Comparison of ENCODE assay signal across 16 cellular contexts in genomic region chr21:33237446-33237845, GRCh38. TPM values are rescaled to one million over a fixed set of nuclear protein-coding genes. Genes with fewer than 3 reads are reported as not detected.
DNase-seq lines count a peak whose midpoint lies in the region; ATAC-seq and TF ChIP-seq lines count a peak whose summit lies in the region.
"Had no signal": no experiment of that assay in that cellular context is flagged by ENCODE, and none has a peak within 500 bp of the region (broad histone marks: within the 10 kb centered on the region; RNA-seq: fewer than 3 reads in every experiment).

No MANE protein-coding gene starts in this region.

- CTCF ChIA-PET in activated naive CD4-positive, alpha-beta T cell treated with anti-CD3 and anti-CD28 coated beads for 36 hours (lab: Charles Lee): interaction anchor here (0.6 to 1.2 kb wide), 5 partner anchors 19 to 491 kb away, joined by 3 to 4 read pairs (median 3); partner anchors contain the start of gene IFNAR1
- CTCF ChIA-PET in Caco-2 (lab: Charles Lee): interaction anchor here (1.8 kb wide), 2 partner anchors 37 to 41 kb away, joined by 4 to 6 read pairs; no protein-coding TSS in a partner anchor

- H4K20me1 ChIP-seq in OCI-LY1 (ENCODE audit: insufficient read depth, low read length): no peaks in the 10 kb centered on the region

- no TSS peak for BruUV-seq in Caco-2 (replicated peaks; lab: Mats Ljungman, UMichigan)

- peak overlapping the region; percentile 53 for H3K4me2 ChIP-seq in OCI-LY1 (ENCODE audit: low read length)

- ATAC-seq in activated naive CD4-positive, alpha-beta T cell treated with anti-CD3 and anti-CD28 coated beads, Interleukin-2, amount 50 U/mL, for 72 hours: peak in 1 of 2 donors; percentile 10
- no peak for ATAC-seq in central memory CD8-positive, alpha-beta T cell (replicated peaks; ENCODE audit: extremely low read depth, poor library complexity, severe bottlenecking)
- ATAC-seq in HG03159 (IDR thresholded peaks at IDR 0.05; ENCODE audit: unreplicated experiment): no peak
- ATAC-seq: heart left ventricle had no signal

- H3K27ac ChIP-seq in OCI-LY1 (ENCODE audit: low read depth, low read length, poor library complexity, severe bottlenecking) (peak overlapping the region; percentile 90), thymus (ENCODE audit: low read depth) (peak overlapping the region; percentile 48)
- H3K27ac ChIP-seq: SK-N-MC had no signal

- H3K27me3 Mint-ChIP-seq in activated naive CD4-positive, alpha-beta T cell treated with anti-CD3 and anti-CD28 coated beads for 36 hours (ENCODE audit: low read depth): no peaks in the 10 kb centered on the region
- H3K27me3 Mint-ChIP-seq in central memory CD8-positive, alpha-beta T cell: no peaks in the 10 kb centered on the region
- no peaks in the 10 kb centered on the region for H3K27me3 Mint-ChIP-seq in Caco-2 (ENCODE audit: insufficient read depth, unreplicated experiment)

- no peaks in the 10 kb centered on the region for H3K9me3 Mint-ChIP-seq in activated naive CD4-positive, alpha-beta T cell treated with anti-CD3 and anti-CD28 coated beads, Interleukin-2, amount 50 U/mL, for 72 hours
- H3K9me3 Mint-ChIP-seq in activated naive CD4-positive, alpha-beta T cell treated with anti-CD3 and anti-CD28 coated beads for 36 hours: no peaks in the 10 kb centered on the region
- H3K9me3 Mint-ChIP-seq in central memory CD8-positive, alpha-beta T cell: no peaks in the 10 kb centered on the region
- no peaks in the 10 kb centered on the region for H3K9me3 Mint-ChIP-seq in Caco-2 (ENCODE audit: unreplicated experiment)

- H3K4me3 Mint-ChIP-seq in activated naive CD4-positive, alpha-beta T cell treated with anti-CD3 and anti-CD28 coated beads for 36 hours: no peak overlapping the region
- H3K4me3 Mint-ChIP-seq in central memory CD8-positive, alpha-beta T cell: peak overlapping the region; percentile 58
- H3K4me3 Mint-ChIP-seq in Caco-2 (ENCODE audit: unreplicated experiment): no peak overlapping the region

- H3K4me1 ChIP-seq in OCI-LY1 (ENCODE audit: insufficient read depth, low read length, severe bottlenecking): peaks cover 72% of the 10 kb centered on the region
- H3K4me1 ChIP-seq in thymus (ENCODE audit: control insufficient read depth, insufficient read depth, low read length): peaks cover 32% of the 10 kb centered on the region
- peaks cover 16% of the 10 kb centered on the region for H3K4me1 ChIP-seq in Caco-2

- H3F3A ChIP-seq in OCI-LY1 (ENCODE audit: insufficient read depth, low read length): no peaks in the 10 kb centered on the region

- H3K9me3 ChIP-seq in OCI-LY1 (ENCODE audit: low read length): 0 out of 2 replicates have a peak, but pooled peaks cover 2% of the 10 kb centered on the region
- H3K9me3 ChIP-seq in thymus (ENCODE audit: control insufficient read depth): no peaks in the 10 kb centered on the region
- no peaks in the 10 kb centered on the region for H3K9me3 ChIP-seq in Caco-2
- H3K9me3 ChIP-seq: heart left ventricle had no signal

- no peak overlapping the region for H2AFZ ChIP-seq in OCI-LY1 (ENCODE audit: low read length)

- H3K4me3 ChIP-seq in OCI-LY1 (ENCODE audit: low read depth, low read length, poor library complexity, severe bottlenecking): peak overlapping the region; percentile 29
- H3K4me3 ChIP-seq in thymus (ENCODE audit: low read length): no peak overlapping the region
- no peak overlapping the region for H3K4me3 ChIP-seq in Caco-2 (ENCODE audit: low read depth, low read length)
- H3K4me3 ChIP-seq: heart left ventricle, SK-N-MC had no signal

- intact Hi-C loops in activated naive CD4-positive, alpha-beta T cell treated with anti-CD3 and anti-CD28 coated beads for 36 hours (cut with micrococcal nuclease): loop anchor here (10.0 kb wide), 1 partner anchor 737 kb away; no protein-coding TSS in a partner anchor
- intact Hi-C loops in Caco-2 (cut with micrococcal nuclease; ENCODE audit: unreplicated experiment): no loop called here

- peaks cover 73% of the 10 kb centered on the region for H3K79me2 ChIP-seq in OCI-LY1 (ENCODE audit: insufficient read depth, low read length)

- H3K9ac ChIP-seq in OCI-LY1 (ENCODE audit: low read length): peak overlapping the region; percentile 50; the same call in 1 of the 2 replicates

- H3K9me2 ChIP-seq in OCI-LY1 (ENCODE audit: low read depth, low read length): no peaks in the 10 kb centered on the region

- H3K36me3 Mint-ChIP-seq in activated naive CD4-positive, alpha-beta T cell treated with anti-CD3 and anti-CD28 coated beads, Interleukin-2, amount 50 U/mL, for 72 hours: peaks cover 14 to 42% of the 10 kb centered on the region in 2 donors
- H3K36me3 Mint-ChIP-seq in activated naive CD4-positive, alpha-beta T cell treated with anti-CD3 and anti-CD28 coated beads for 36 hours (ENCODE audit: low read depth): peaks cover 14% of the 10 kb centered on the region
- H3K36me3 Mint-ChIP-seq in central memory CD8-positive, alpha-beta T cell (ENCODE audit: insufficient read depth): peaks cover 17% of the 10 kb centered on the region
- H3K36me3 Mint-ChIP-seq in Caco-2 (ENCODE audit: insufficient read depth, unreplicated experiment): peaks cover 50% of the 10 kb centered on the region

- TF ChIP-seq CTCF in OCI-LY1 (IDR thresholded peaks at IDR 0.05; ENCODE audit: low read length): no peak
- no peak for TF ChIP-seq CTCF in Caco-2 (IDR thresholded peaks at IDR 0.05; ENCODE audit: insufficient read depth in 1 of 2, low read depth in 1 of 2, low read length in 1 of 2, severe bottlenecking in 1 of 2, unreplicated experiment in 1 of 2)

- POLR2A ChIA-PET in Caco-2 (lab: Charles Lee): no interaction called here

- 97% methylated on average over 4 of the region's 4 CpGs for WGBS in thymus

- H3K4me1 Mint-ChIP-seq in activated naive CD4-positive, alpha-beta T cell treated with anti-CD3 and anti-CD28 coated beads for 36 hours (ENCODE audit: low read depth): peaks cover 85% of the 10 kb centered on the region
- peaks cover 89% of the 10 kb centered on the region for H3K4me1 Mint-ChIP-seq in central memory CD8-positive, alpha-beta T cell
- peaks cover 33% of the 10 kb centered on the region for H3K4me1 Mint-ChIP-seq in Caco-2 (ENCODE audit: low read depth, unreplicated experiment)

- H3K27ac Mint-ChIP-seq in activated naive CD4-positive, alpha-beta T cell treated with anti-CD3 and anti-CD28 coated beads, Interleukin-2, amount 50 U/mL, for 72 hours: peak overlapping the region; percentile 86 to 93
- no peak overlapping the region for H3K27ac Mint-ChIP-seq in activated naive CD4-positive, alpha-beta T cell treated with anti-CD3 and anti-CD28 coated beads for 36 hours
- H3K27ac Mint-ChIP-seq in central memory CD8-positive, alpha-beta T cell (ENCODE audit: low read depth): peak overlapping the region; percentile 93
- no peak overlapping the region for H3K27ac Mint-ChIP-seq in Caco-2 (ENCODE audit: unreplicated experiment)

- no peaks in the 10 kb centered on the region for H3K27me3 ChIP-seq in OCI-LY1 (ENCODE audit: insufficient read depth, low read length)
- no peaks in the 10 kb centered on the region for H3K27me3 ChIP-seq in thymus (ENCODE audit: control insufficient read depth, insufficient read depth)
- H3K27me3 ChIP-seq in Caco-2 (replicated peaks; ENCODE audit: control insufficient read depth, insufficient read depth, low read length): no peaks in the 10 kb centered on the region
- H3K27me3 ChIP-seq: heart left ventricle had no signal

- H3K36me3 ChIP-seq in OCI-LY1 (ENCODE audit: insufficient read depth, low read length) (peaks cover 82% of the 10 kb centered on the region), thymus (ENCODE audit: control insufficient read depth, insufficient read depth) (peaks cover 13% of the 10 kb centered on the region), Caco-2 (ENCODE audit: control insufficient read depth, insufficient read depth, low read length) (no peaks in the 10 kb centered on the region)

- no peak for DNase-seq in activated naive CD4-positive, alpha-beta T cell treated with anti-CD3 and anti-CD28 coated beads, Interleukin-2, amount 50 U/mL, for 72 hours (ENCODE audit: low spot score in 2 of 2)
- DNase-seq in activated naive CD4-positive, alpha-beta T cell treated with anti-CD3 and anti-CD28 coated beads for 36 hours: no peak
- no peak for DNase-seq in central memory CD8-positive, alpha-beta T cell (ENCODE audit: low spot score in 2 of 2)
- DNase-seq in stimulated activated CD4-positive, alpha-beta T cell treated with anti-CD3 and anti-CD28 coated beads, Interleukin-2, amount 100 ng/mL, for 48 hours: no peak
- DNase-seq in Caco-2: no peak
- DNase-seq: activated gamma-delta T cell; caudate nucleus; heart left ventricle; KG1; kidney glomerular epithelial cell; stimulated activated CD4-positive, alpha-beta T cell treated with anti-CD3 and anti-CD28 coated beads, Interleukin-4, amount 100 ng/mL, for 24 hours; stimulated activated naive CD4-positive, alpha-beta T cell had no signal

RNA-seq across cellular contexts. Expression of gene IFNAR2, which starts 7.7 kb away (rescaled TPM):
- 10 to 100 TPM; 42.2 to 44.4 TPM for total RNA-seq in activated naive CD4-positive, alpha-beta T cell treated with anti-CD3 and anti-CD28 coated beads, Interleukin-2, amount 50 U/mL, for 72 hours
- 10 to 100 TPM; 16.6 to 19.4 TPM for total RNA-seq in activated naive CD4-positive, alpha-beta T cell treated with anti-CD3 and anti-CD28 coated beads for 36 hours
- polyA plus RNA-seq in thymus: 36.9 TPM
- 33.7 and 36.1 TPM in 2 replicates for total RNA-seq in Caco-2 (2022)

RNA-seq across cellular contexts. Expression of gene IL10RB, which starts 28.7 kb away (rescaled TPM):
- 10 to 100 TPM; 21.4 to 33.5 TPM for total RNA-seq in activated naive CD4-positive, alpha-beta T cell treated with anti-CD3 and anti-CD28 coated beads, Interleukin-2, amount 50 U/mL, for 72 hours
- 10 to 100 TPM; 23.9 TPM for total RNA-seq in activated naive CD4-positive, alpha-beta T cell treated with anti-CD3 and anti-CD28 coated beads for 36 hours
- 42.9 TPM for polyA plus RNA-seq in thymus
- total RNA-seq in Caco-2 (2022): 11.7 and 13.1 TPM in 2 replicates

Comparison
In these comparisons a context has a peak if more than half of its experiments do, and no peak if none do; other contexts are left out.
1. H3K27ac Mint-ChIP-seq: peak in activated naive CD4-positive, alpha-beta T cell treated with anti-CD3 and anti-CD28 coated beads, Interleukin-2, amount 50 U/mL, for 72 hours (2 of 2) and central memory CD8-positive, alpha-beta T cell (single experiment); none in activated naive CD4-positive, alpha-beta T cell treated with anti-CD3 and anti-CD28 coated beads for 36 hours (single experiment) and Caco-2 (single experiment).